Comparison of ENCODE assay signal across 2 cellular contexts in genomic region chr3:171860830-171861535, GRCh38.
TF ChIP-seq lines count a peak whose summit lies in the region.

No MANE protein-coding gene starts in this region.

TF ChIP-seq in liver, 16 proteins besides CTCF, POLR2A, EP300 and RAD21 (continued from another document):
- TF ChIP-seq HNF4A (conservative IDR thresholded peaks at IDR 0.05): no peak
- TF ChIP-seq MAX (IDR thresholded peaks at IDR 0.05): no peak

TF ChIP-seq in HepG2, 621 proteins besides CTCF, POLR2A, EP300 and RAD21:
- no peak for TF ChIP-seq KAT2B (IDR thresholded peaks at IDR 0.05; ENCODE audit: borderline replicate concordance, low read depth, low read length)
- TF ChIP-seq RBFOX2 (IDR thresholded peaks at IDR 0.05; ENCODE audit: low read depth, low read length): no peak
- no peak for TF ChIP-seq RAD51 (IDR thresholded peaks at IDR 0.05; ENCODE audit: borderline replicate concordance)
- TF ChIP-seq ZBTB7A (CRISPR knock-in tag; IDR thresholded peaks at IDR 0.05): no peak
- no peak for TF ChIP-seq ZUFSP (CRISPR knock-in tag; IDR thresholded peaks at IDR 0.05; ENCODE audit: borderline replicate concordance)
- no peak for TF ChIP-seq MBNL3 (CRISPR knock-in tag; conservative IDR thresholded peaks at IDR 0.05)
- TF ChIP-seq TBP (CRISPR knock-in tag; IDR thresholded peaks at IDR 0.05): no peak
- TF ChIP-seq DBP (CRISPR knock-in tag; IDR thresholded peaks at IDR 0.05; ENCODE audit: not compliant biosample characterization): no peak
- no peak for TF ChIP-seq ZFP91 (CRISPR knock-in tag; IDR thresholded peaks at IDR 0.05; ENCODE audit: borderline replicate concordance)
